8 cellular contexts compared by ENCODE assay signal in the genomic region with DNA sequence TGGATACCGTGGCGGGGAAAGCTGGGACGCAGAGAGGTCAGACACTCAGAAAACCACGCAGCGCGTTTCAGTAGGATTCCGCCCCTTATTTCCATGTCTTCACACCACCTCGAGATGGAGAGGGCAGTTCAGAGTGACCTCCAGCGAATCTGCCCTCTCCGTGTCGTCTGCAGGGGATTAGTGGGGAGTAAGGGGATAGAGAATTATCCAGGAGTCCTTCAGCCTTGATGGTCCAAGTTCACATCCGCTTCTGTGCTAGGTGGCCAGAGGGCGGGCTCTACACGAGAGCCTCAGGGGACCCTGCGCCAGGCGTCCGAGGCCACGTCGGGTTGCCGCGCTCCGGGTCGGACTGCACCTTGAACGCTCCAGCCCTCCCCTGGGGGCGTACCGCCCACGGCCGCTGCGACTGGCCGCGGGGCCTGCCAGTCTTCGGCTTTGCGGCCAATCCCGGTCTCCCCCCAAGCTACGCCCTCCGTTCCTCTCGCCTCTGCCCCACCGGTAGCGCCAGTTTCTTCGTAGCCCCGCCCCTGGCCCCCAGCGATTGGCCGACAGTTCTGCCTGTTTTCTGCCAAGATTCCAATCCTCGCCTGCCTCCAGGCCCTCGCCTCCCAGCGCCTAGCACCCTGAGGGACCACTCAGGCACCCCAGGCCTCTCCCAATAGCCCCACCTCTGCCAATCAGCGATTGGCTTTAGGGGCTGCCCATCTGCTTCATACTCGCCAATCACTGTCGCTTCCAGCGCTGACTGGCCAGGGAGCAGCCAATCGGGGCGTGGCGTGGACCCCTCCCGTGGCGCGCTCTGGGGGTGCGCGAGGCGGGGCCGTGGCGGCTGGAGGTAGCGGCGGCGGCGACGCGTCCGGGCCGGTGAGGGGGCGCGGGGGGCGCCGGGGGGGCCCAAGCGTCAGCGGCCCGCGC.
DNase-seq lines count a peak whose midpoint lies in the region; ATAC-seq and TF ChIP-seq lines count a peak whose summit lies in the region.

A gene with protein sequence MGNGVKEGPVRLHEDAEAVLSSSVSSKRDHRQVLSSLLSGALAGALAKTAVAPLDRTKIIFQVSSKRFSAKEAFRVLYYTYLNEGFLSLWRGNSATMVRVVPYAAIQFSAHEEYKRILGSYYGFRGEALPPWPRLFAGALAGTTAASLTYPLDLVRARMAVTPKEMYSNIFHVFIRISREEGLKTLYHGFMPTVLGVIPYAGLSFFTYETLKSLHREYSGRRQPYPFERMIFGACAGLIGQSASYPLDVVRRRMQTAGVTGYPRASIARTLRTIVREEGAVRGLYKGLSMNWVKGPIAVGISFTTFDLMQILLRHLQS (plus strand): TSS at position 812 of the 915 bp plus-strand sequence. CDS start 32,131 bp downstream, outside the sequence.

- H3K4me3 ChIP-seq in HAP-1 (peak within 1 kb of the TSS; percentile 54), MM.1S (ENCODE audit: low read length) (peak within 1 kb of the TSS; percentile 86)

- no peaks in the 10 kb centered on the region for H3K9me2 ChIP-seq in MM.1S (replicated peaks; ENCODE audit: insufficient read depth, low read length)

- peak within 1 kb of the TSS; percentile 78 for H3K9ac ChIP-seq in MM.1S (ENCODE audit: low read length)

- peaks cover 48% of the 10 kb centered on the region for H3F3A ChIP-seq in MM.1S (ENCODE audit: insufficient read depth, low read length)

- peak within 1 kb of the TSS; percentile 80 for H3K4me2 ChIP-seq in MM.1S (ENCODE audit: low read depth, low read length)

- peaks cover 69% of the 10 kb centered on the region for H3K4me1 Mint-ChIP-seq in nephron progenitor cell
- H3K4me1 Mint-ChIP-seq in stimulated activated naive CD8-positive, alpha-beta T cell treated with anti-CD3 and anti-CD28 coated beads, Interleukin-15, amount 100 ng/mL, for 72 hours = peaks cover 37% of the 10 kb centered on the region

- H3K36me3 ChIP-seq in HAP-1 (replicated peaks) = peaks cover 6% of the 10 kb centered on the region; the same call in 1 of the 2 replicates
- H3K36me3 ChIP-seq in MM.1S (replicated peaks; ENCODE audit: insufficient read depth, low read length) = no peaks in the 10 kb centered on the region

- H3K9me3 ChIP-seq in HAP-1 (no peaks in the 10 kb centered on the region), MM.1S (replicated peaks; ENCODE audit: insufficient read depth, low read length) (no peaks in the 10 kb centered on the region)

- peaks cover 39% of the 10 kb centered on the region for H3K27me3 Mint-ChIP-seq in nephron progenitor cell (ENCODE audit: low read depth, poor library complexity)
- no peaks in the 10 kb centered on the region for H3K27me3 Mint-ChIP-seq in stimulated activated naive CD8-positive, alpha-beta T cell treated with anti-CD3 and anti-CD28 coated beads, Interleukin-15, amount 100 ng/mL, for 72 hours

- H3K27me3 ChIP-seq in HAP-1 (ENCODE audit: low read depth) (no peaks in the 10 kb centered on the region), MM.1S (replicated peaks; ENCODE audit: insufficient read depth, low read length) (no peaks in the 10 kb centered on the region)

- peaks cover 10% of the 10 kb centered on the region for H3K4me1 ChIP-seq in HAP-1
- peaks cover 19% of the 10 kb centered on the region for H3K4me1 ChIP-seq in MM.1S (ENCODE audit: low read length)

- H3K27ac Mint-ChIP-seq in nephron progenitor cell = peak within 1 kb of the TSS; percentile 96
- peak within 1 kb of the TSS; percentile 82 to 96 for H3K27ac Mint-ChIP-seq in stimulated activated naive CD8-positive, alpha-beta T cell treated with anti-CD3 and anti-CD28 coated beads, Interleukin-15, amount 100 ng/mL, for 72 hours

- H3K36me3 Mint-ChIP-seq in nephron progenitor cell (ENCODE audit: low read depth) = peaks cover 8% of the 10 kb centered on the region

- H3K4me3 Mint-ChIP-seq in nephron progenitor cell = peak within 1 kb of the TSS; percentile 86
- H3K4me3 Mint-ChIP-seq in stimulated activated naive CD8-positive, alpha-beta T cell treated with anti-CD3 and anti-CD28 coated beads, Interleukin-15, amount 100 ng/mL, for 72 hours = peak within 1 kb of the TSS; percentile 91 to 92

- TF ChIP-seq CTCF in MM.1S (IDR thresholded peaks at IDR 0.05; ENCODE audit: low read length) (no peak), nephron progenitor cell (IDR thresholded peaks at IDR 0.05) (no peak)

- no peaks in the 10 kb centered on the region for H3K9me3 Mint-ChIP-seq in nephron progenitor cell
- no peaks in the 10 kb centered on the region for H3K9me3 Mint-ChIP-seq in stimulated activated naive CD8-positive, alpha-beta T cell treated with anti-CD3 and anti-CD28 coated beads, Interleukin-15, amount 100 ng/mL, for 72 hours

- H3K79me2 ChIP-seq in MM.1S (ENCODE audit: low read length) = peaks cover 35% of the 10 kb centered on the region

- in situ Hi-C loops in HAP-1 (cut with MboI; ENCODE audit: low sequenced_read_pairs) = no loop called here

- H2AFZ ChIP-seq in MM.1S (ENCODE audit: low read length) = peak within 1 kb of the TSS; percentile 34

- H3K27ac ChIP-seq in MM.1S (ENCODE audit: low read length) = peak within 1 kb of the TSS; percentile 70

- DNase-seq in ELR (ENCODE audit: low read depth) (peak; percentile 99), HAP-1 (ENCODE audit: low spot score in 2 of 2) (peak; percentile 98 to 100), MM.1S (peak; percentile 99), SIG-M5 (lab: John Stamatoyannopoulos, UW) (peak; percentile 96), activated gamma-delta T cell (lab: John Stamatoyannopoulos, UW) (peak; percentile 99), fibroblast of the conjunctiva (ENCODE audit: low read depth) (peak; percentile 100), nephron progenitor cell (peak; percentile 99)
- peak; percentile 99 to 100 for DNase-seq in stimulated activated naive CD8-positive, alpha-beta T cell treated with anti-CD3 and anti-CD28 coated beads, Interleukin-15, amount 100 ng/mL, for 72 hours

- ATAC-seq in stimulated activated naive CD8-positive, alpha-beta T cell treated with anti-CD3 and anti-CD28 coated beads, Interleukin-15, amount 100 ng/mL, for 72 hours = peak; percentile 97

- H4K20me1 ChIP-seq in MM.1S (ENCODE audit: insufficient read depth, low read length) = no peaks in the 10 kb centered on the region

Comparison
In these comparisons a context has a peak if more than half of its experiments do, and no peak if none do; other contexts are left out.
1. Peak in every context shown above with its lines: DNase-seq, ATAC-seq, H3K4me3 ChIP-seq and H3K27ac ChIP-seq.